In genomic region chr6:26052762-26053250, GRCh38 we compare ENCODE assay signal across 8 cellular contexts. TPM values are rescaled to one million over a fixed set of nuclear protein-coding genes. Genes with fewer than 3 reads are reported as not detected.
A peak's percentile ranks its signal among the peaks of the same experiment; 100 is the strongest.
DNase-seq lines count a peak whose midpoint lies in the region; ATAC-seq and TF ChIP-seq lines count a peak whose summit lies in the region.
"Not testable (repeated sequence)": the region's sequence is repeated elsewhere in the genome, so short reads cannot be mapped to it uniquely, and the experiment has no call there.

No MANE protein-coding gene starts in this region.

- intact Hi-C loops in HCT116 (cut with micrococcal nuclease) = loop anchor here (10.0 kb wide), 1 partner anchor 1842 kb away; a partner anchor contains a TSS
- intact Hi-C loops in colonic mucosa (cut with DNase I); transverse colon (cut with DNase I; ENCODE audit: low total_unique reads): not testable (repeated sequence)

- BruUV-seq in HCT116 (replicated peaks; lab: Mats Ljungman, UMichigan) = not testable (repeated sequence)

- RAD21 ChIA-PET in HCT116 (lab: Charles Lee; ENCODE audit: low non-redundant PET in 1 of 2, low total read pairs in 2 of 2, uncharacterized antibody in 2 of 2, unreplicated experiment in 2 of 2) = not testable (repeated sequence)

- peak; percentile 16 for ATAC-seq in HCT116
- not testable (repeated sequence) for ATAC-seq in activated T-helper 17 cell treated with anti-CD3 and anti-CD28 coated beads, Interleukin-2, amount 50 U/mL, for 72 hours (replicated peaks)

- H3K9me2 ChIP-seq in HCT116 (ENCODE audit: insufficient read depth); OCI-LY1 (ENCODE audit: low read depth, low read length): not testable (repeated sequence)

- H4K20me1 ChIP-seq in BLaER1; HCT116 (ENCODE audit: insufficient read depth); OCI-LY1 (ENCODE audit: insufficient read depth, low read length): not testable (repeated sequence)

- not testable (repeated sequence) for H3K79me2 ChIP-seq in HCT116 (ENCODE audit: insufficient read depth, low read length); OCI-LY1 (ENCODE audit: insufficient read depth, low read length)

- TF ChIP-seq POLR2A in HCT116 (IDR thresholded peaks at IDR 0.05; ENCODE audit: borderline replicate concordance, extremely low read depth, insufficient read depth, insufficient read length); transverse colon (IDR thresholded peaks at IDR 0.05): not testable (repeated sequence)

- peak overlapping the region; percentile 99 for H3K27ac Mint-ChIP-seq in activated CD4-positive, alpha-beta T cell treated with anti-CD3 and anti-CD28 coated beads, Interleukin-2, amount 10 ng/mL, durations not matched to agents 7 days and 5 days
- not testable (repeated sequence) for H3K27ac Mint-ChIP-seq in activated T-helper 17 cell treated with anti-CD3 and anti-CD28 coated beads, Interleukin-2, amount 50 U/mL, for 72 hours; nephron progenitor cell

- not testable (repeated sequence) for H3K4me3 ChIP-seq in BLaER1; OCI-LY1 (ENCODE audit: low read depth, low read length, poor library complexity, severe bottlenecking); colonic mucosa; transverse colon
- H3K4me3 ChIP-seq in HCT116 (replicated peaks in 1 of 2; ENCODE audit: low read depth in 1 of 2, low read length in 2 of 2) = peak overlapping the region in 1 of 2 experiments; percentile 21; a peak in 1 of 4 replicates

- not testable (repeated sequence) for DNase-seq in HCT116 (ENCODE audit: low read depth, low spot score); activated CD4-positive, alpha-beta T cell treated with anti-CD3 and anti-CD28 coated beads, Interleukin-2, amount 10 ng/mL, durations not matched to agents 7 days and 5 days; nephron progenitor cell
- DNase-seq in colonic mucosa (peak; percentile 45), transverse colon (peak; percentile 45)

- not testable (repeated sequence) for H3F3A ChIP-seq in OCI-LY1 (ENCODE audit: insufficient read depth, low read length)

- not testable (repeated sequence) for H3K9ac ChIP-seq in BLaER1; OCI-LY1 (ENCODE audit: low read length); colonic mucosa (ENCODE audit: low read depth in 2 of 2, low read length in 2 of 2)
- peak overlapping the region; percentile 95 for H3K9ac ChIP-seq in HCT116 (ENCODE audit: low read length)

- H3K4me2 ChIP-seq in BLaER1 = peak overlapping the region; percentile 84; the same call in 1 of the 2 replicates
- peak overlapping the region; percentile 64 for H3K4me2 ChIP-seq in HCT116 (ENCODE audit: low read length)
- H3K4me2 ChIP-seq in OCI-LY1 (ENCODE audit: low read length) = not testable (repeated sequence)

- in situ Hi-C loops in transverse colon (cut with MboI; ENCODE audit: low pct_ligation_motif_present in 1 of 4, low pct_unique_long_range_greater_than_20kb in 1 of 4, low sequenced_read_pairs in 3 of 4) = not testable (repeated sequence)

- not testable (repeated sequence) for H2AFZ ChIP-seq in HCT116 (ENCODE audit: low read depth, low read length, poor library complexity, severe bottlenecking); OCI-LY1 (ENCODE audit: low read length)

- not testable (repeated sequence) for H3K27me3 ChIP-seq in BLaER1; HCT116 (ENCODE audit: insufficient read depth, low read length); OCI-LY1 (ENCODE audit: insufficient read depth, low read length); colonic mucosa; transverse colon

- TF ChIP-seq RAD21 in HCT116 (IDR thresholded peaks at IDR 0.05; ENCODE audit: low read depth) = 0 out of 2 replicates have a peak, but pooled peaks have one; percentile 10

- H3K4me1 ChIP-seq in BLaER1 (peaks cover 26% of the 10 kb centered on the region), HCT116 (ENCODE audit: control insufficient read depth in 1 of 2, insufficient read depth in 2 of 2, low read length in 2 of 2) (peaks cover 37 to 66% of the 10 kb centered on the region in 2 experiments), OCI-LY1 (ENCODE audit: insufficient read depth, low read length, severe bottlenecking) (peaks cover 48% of the 10 kb centered on the region), transverse colon (peaks cover 0 to 32% (median 13%) of the 10 kb centered on the region in 4 donors)
- not testable (repeated sequence) for H3K4me1 ChIP-seq in colonic mucosa

- not testable (repeated sequence) for H3K36me3 Mint-ChIP-seq in activated CD4-positive, alpha-beta T cell treated with anti-CD3 and anti-CD28 coated beads, Interleukin-2, amount 10 ng/mL, durations not matched to agents 7 days and 5 days (ENCODE audit: low read depth); nephron progenitor cell (ENCODE audit: low read depth)
- peaks cover 18% of the 10 kb centered on the region for H3K36me3 Mint-ChIP-seq in activated T-helper 17 cell treated with anti-CD3 and anti-CD28 coated beads, Interleukin-2, amount 50 U/mL, for 72 hours (ENCODE audit: low read depth)

- not testable (repeated sequence) for H3K9me3 ChIP-seq in BLaER1; HCT116 (ENCODE audit: control insufficient read depth in 1 of 2, insufficient read depth in 1 of 2, low read depth in 1 of 2, low read length in 2 of 2); OCI-LY1 (ENCODE audit: low read length); colonic mucosa; transverse colon

- CTCF ChIA-PET in HCT116 (lab: Charles Lee) = interaction anchor here (1.5 kb wide), 1 partner anchor 10 kb away, joined by 4 read pairs; no protein-coding TSS in a partner anchor
- CTCF ChIA-PET in activated CD4-positive, alpha-beta T cell treated with anti-CD3 and anti-CD28 coated beads, Interleukin-2, amount 10 ng/mL, durations not matched to agents 7 days and 5 days (lab: Charles Lee) = interaction anchor here (0.7 to 3.0 kb wide), 3 partner anchors 9 to 10 kb away, joined by 5 to 8 read pairs (median 6); a partner anchor contains a TSS

- peak overlapping the region; percentile 87 for H3K4me3 Mint-ChIP-seq in activated CD4-positive, alpha-beta T cell treated with anti-CD3 and anti-CD28 coated beads, Interleukin-2, amount 10 ng/mL, durations not matched to agents 7 days and 5 days
- H3K4me3 Mint-ChIP-seq in activated T-helper 17 cell treated with anti-CD3 and anti-CD28 coated beads, Interleukin-2, amount 50 U/mL, for 72 hours = peak overlapping the region; percentile 94
- peak overlapping the region; percentile 38 for H3K4me3 Mint-ChIP-seq in nephron progenitor cell

- WGBS in transverse colon (ENCODE audit: low coverage in 1 of 2), 2 donors = 68 to 91% methylated on average over 3 to 18 of the region's 18 CpGs

- TF ChIP-seq EP300 in transverse colon (IDR thresholded peaks at IDR 0.05; ENCODE audit: low read depth) = not testable (repeated sequence)

- not testable (repeated sequence) for H3K9me3 Mint-ChIP-seq in activated CD4-positive, alpha-beta T cell treated with anti-CD3 and anti-CD28 coated beads, Interleukin-2, amount 10 ng/mL, durations not matched to agents 7 days and 5 days; activated T-helper 17 cell treated with anti-CD3 and anti-CD28 coated beads, Interleukin-2, amount 50 U/mL, for 72 hours; nephron progenitor cell

- H3K36me3 ChIP-seq in BLaER1; HCT116 (ENCODE audit: control insufficient read depth in 1 of 2, insufficient read depth in 2 of 2, low read length in 2 of 2); OCI-LY1 (ENCODE audit: insufficient read depth, low read length); colonic mucosa; transverse colon: not testable (repeated sequence)

- H3K27me3 Mint-ChIP-seq in activated CD4-positive, alpha-beta T cell treated with anti-CD3 and anti-CD28 coated beads, Interleukin-2, amount 10 ng/mL, durations not matched to agents 7 days and 5 days; activated T-helper 17 cell treated with anti-CD3 and anti-CD28 coated beads, Interleukin-2, amount 50 U/mL, for 72 hours; nephron progenitor cell (ENCODE audit: low read depth, poor library complexity): not testable (repeated sequence)

- POLR2A ChIA-PET in HCT116 (lab: Charles Lee) = interaction anchor here (0.9 to 13.4 kb wide), 6 partner anchors 22 to 71 kb away, joined by 3 to 202 read pairs (median 34); a partner anchor contains a TSS
- POLR2A ChIA-PET in activated CD4-positive, alpha-beta T cell treated with anti-CD3 and anti-CD28 coated beads, Interleukin-2, amount 10 ng/mL, durations not matched to agents 7 days and 5 days (lab: Charles Lee) = interaction anchor here (0.8 to 2.2 kb wide), 4 partner anchors 21 to 71 kb away, joined by 3 to 11 read pairs (median 4); a partner anchor contains a TSS

- H3K27ac ChIP-seq in BLaER1 (peak overlapping the region; percentile 93; the same call in 1 of the 2 replicates), HCT116 (ENCODE audit: low read depth, low read length) (peak overlapping the region; percentile 85), OCI-LY1 (ENCODE audit: low read depth, low read length, poor library complexity, severe bottlenecking) (peak overlapping the region; percentile 99), transverse colon (peak overlapping the region in 1 of 4 donors; percentile 100)
- H3K27ac ChIP-seq in colonic mucosa = not testable (repeated sequence)

- H3K4me1 Mint-ChIP-seq in activated CD4-positive, alpha-beta T cell treated with anti-CD3 and anti-CD28 coated beads, Interleukin-2, amount 10 ng/mL, durations not matched to agents 7 days and 5 days = peaks cover 49% of the 10 kb centered on the region
- H3K4me1 Mint-ChIP-seq in activated T-helper 17 cell treated with anti-CD3 and anti-CD28 coated beads, Interleukin-2, amount 50 U/mL, for 72 hours = not testable (repeated sequence)
- peaks cover 49% of the 10 kb centered on the region for H3K4me1 Mint-ChIP-seq in nephron progenitor cell

- not testable (repeated sequence) for TF ChIP-seq CTCF in HCT116 (IDR thresholded peaks at IDR 0.05 in 2 of 3, conservative IDR thresholded peaks at IDR 0.05 in 1 of 3; ENCODE audit: borderline replicate concordance in 1 of 3, insufficient read depth in 1 of 3, low read depth in 2 of 3, low read length in 2 of 3); OCI-LY1 (IDR thresholded peaks at IDR 0.05; ENCODE audit: low read length); colonic mucosa (IDR thresholded peaks at IDR 0.05); nephron progenitor cell (IDR thresholded peaks at IDR 0.05); transverse colon (IDR thresholded peaks at IDR 0.05)

RNA-seq across cellular contexts. Expression of gene HFE, which starts 34.4 kb away (rescaled TPM):
- total RNA-seq in HCT116 (2021; ENCODE audit: unreplicated experiment) (9.8 TPM), colonic mucosa (10 to 100 TPM; 11.1 to 11.8 TPM), transverse colon (1 to 10 TPM; 1.6 to 7.8 (median 5.0) TPM)
- polyA plus RNA-seq in HCT116 (2012) = 12.0 and 13.4 TPM in 2 replicates
- 1 to 10 TPM; 3.0 to 3.5 TPM for total RNA-seq in activated CD4-positive, alpha-beta T cell treated with anti-CD3 and anti-CD28 coated beads, Interleukin-2, amount 10 ng/mL, durations not matched to agents 7 days and 5 days
- 1 to 10 TPM; 1.7 to 2.1 TPM for total RNA-seq in activated T-helper 17 cell treated with anti-CD3 and anti-CD28 coated beads, Interleukin-2, amount 50 U/mL, for 72 hours

Comparison
In these comparisons a context has a peak if more than half of its experiments do, and no peak if none do; other contexts are left out.
1. H3K4me3 Mint-ChIP-seq: peak in every context shown above with its lines; median percentile 94 in activated T-helper 17 cell treated with anti-CD3 and anti-CD28 coated beads, Interleukin-2, amount 50 U/mL, for 72 hours; 87 in activated CD4-positive, alpha-beta T cell treated with anti-CD3 and anti-CD28 coated beads, Interleukin-2, amount 10 ng/mL, durations not matched to agents 7 days and 5 days; 38 in nephron progenitor cell.